Comparison of ENCODE assay signal across 8 cellular contexts in the genomic region with DNA sequence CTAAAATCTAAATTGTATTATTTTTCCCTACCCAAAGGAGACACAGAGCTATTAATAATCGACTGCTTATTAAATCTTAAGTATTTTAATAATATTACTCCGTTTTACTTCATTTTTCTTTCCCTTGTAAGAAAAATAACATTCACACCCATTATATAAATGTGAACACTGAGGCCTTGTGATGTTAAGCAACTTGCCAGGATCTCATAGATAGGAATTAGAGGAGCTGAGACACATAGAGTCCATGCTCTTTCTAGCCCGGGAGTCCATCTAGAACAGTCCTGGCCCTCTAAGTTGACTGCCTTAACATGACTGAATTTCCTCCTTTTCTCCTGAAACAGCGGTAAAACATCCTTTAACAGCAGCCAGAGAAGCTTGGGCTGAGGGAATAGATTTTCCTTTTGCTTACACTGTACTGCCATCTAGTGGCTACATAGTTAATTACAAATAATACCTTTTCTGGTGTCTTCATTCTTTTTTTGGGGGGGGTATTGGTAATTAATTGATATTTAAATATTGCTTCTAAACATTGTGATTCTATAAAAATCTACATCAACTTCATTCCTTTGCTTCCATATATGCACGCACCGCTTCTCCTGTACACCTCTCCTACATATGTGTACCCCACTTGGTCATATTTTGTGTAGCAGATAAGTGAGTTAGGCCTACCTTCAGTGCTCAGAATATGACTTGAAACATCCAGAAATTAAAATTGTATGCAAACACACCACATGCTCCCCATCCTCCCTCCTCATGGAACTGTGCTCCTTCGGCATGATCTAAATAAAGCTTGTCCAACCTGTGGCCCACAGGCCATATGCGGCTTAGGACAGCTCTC.
A peak's percentile ranks its signal among the peaks of the same experiment; 100 is the strongest.
DNase-seq lines count a peak whose midpoint lies in the region; ATAC-seq and TF ChIP-seq lines count a peak whose summit lies in the region.

No MANE protein-coding gene starts in this region.

- no peak overlapping the region for H2AFZ ChIP-seq in Loucy (ENCODE audit: low read length)

- no peaks in the 10 kb centered on the region for H4K20me1 ChIP-seq in Loucy (ENCODE audit: insufficient read depth, low read length, poor library complexity, severe bottlenecking)

- DNase-seq in EH (ENCODE audit: low read depth) = peak; percentile 49
- DNase-seq in SK-N-MC (ENCODE audit: low read depth, low spot score) = peak; percentile 22
- DNase-seq in fibroblast of the aortic adventitia (ENCODE audit: low read depth) = peak; percentile 72
- no peak for DNase-seq in psoas muscle
- DNase-seq in stimulated activated CD8-positive, alpha-beta memory T cell treated with anti-CD3 and anti-CD28 coated beads, Interleukin-4, amount 100 ng/mL, for 48 hours = no peak
- DNase-seq in effector memory CD4-positive, alpha-beta T cell = no peak

- H3K4me3 ChIP-seq in Loucy (ENCODE audit: low read length, poor library complexity, severe bottlenecking) (no peak overlapping the region), SK-N-MC (no peak overlapping the region), fibroblast of the aortic adventitia (ENCODE audit: low read depth, low read length) (no peak overlapping the region), psoas muscle (no peak overlapping the region)
- no peak overlapping the region for H3K4me3 ChIP-seq in effector memory CD4-positive, alpha-beta T cell (ENCODE audit: insufficient read depth, low read depth, low read length, poor library complexity, severe bottlenecking)

- TF ChIP-seq CTCF in Loucy (conservative IDR thresholded peaks at IDR 0.05; ENCODE audit: low read length) (peak; percentile 78), fibroblast of the aortic adventitia (IDR thresholded peaks at IDR 0.05; ENCODE audit: insufficient read depth, low read length) (peak; percentile 47), psoas muscle (IDR thresholded peaks at IDR 0.05) (peak; percentile 61)

- H3F3A ChIP-seq in Loucy (ENCODE audit: low read depth) = no peaks in the 10 kb centered on the region

- intact Hi-C loops in psoas muscle (cut with DNase I) = loop anchor here (5.0 to 10.0 kb wide), 3 partner anchors 374 to 1416 kb away; no protein-coding TSS in a partner anchor

- WGBS in psoas muscle, 3 donors = 37 to 39% (median 39%) methylated on average over 8 of the region's 8 CpGs

- H3K4me1 ChIP-seq in Loucy (ENCODE audit: insufficient read depth, low read length, poor library complexity, severe bottlenecking) (no peaks in the 10 kb centered on the region), psoas muscle (no peaks in the 10 kb centered on the region)
- no peaks in the 10 kb centered on the region for H3K4me1 ChIP-seq in effector memory CD4-positive, alpha-beta T cell (ENCODE audit: control insufficient read depth, insufficient read depth, low read length, poor library complexity, severe bottlenecking)

- no peaks in the 10 kb centered on the region for H3K9me2 ChIP-seq in Loucy (replicated peaks; ENCODE audit: low read depth, low read length)

- no peaks in the 10 kb centered on the region for H3K9me3 ChIP-seq in Loucy (ENCODE audit: insufficient read depth, low read depth, low read length)
- no peaks in the 10 kb centered on the region for H3K9me3 ChIP-seq in SK-N-MC (ENCODE audit: low read depth, low read length)
- H3K9me3 ChIP-seq in psoas muscle = no peaks in the 10 kb centered on the region
- no peaks in the 10 kb centered on the region for H3K9me3 ChIP-seq in effector memory CD4-positive, alpha-beta T cell (ENCODE audit: control insufficient read depth, low read length)

- no peaks in the 10 kb centered on the region for H3K79me2 ChIP-seq in Loucy (ENCODE audit: insufficient read depth, low read length)

- H3K36me3 ChIP-seq in Loucy (ENCODE audit: insufficient read depth, low read length) (no peaks in the 10 kb centered on the region), SK-N-MC (ENCODE audit: insufficient read depth, low read length) (no peaks in the 10 kb centered on the region), psoas muscle (ENCODE audit: insufficient read depth in 1 of 2, low read depth in 1 of 2) (no peaks in the 10 kb centered on the region)
- no peaks in the 10 kb centered on the region for H3K36me3 ChIP-seq in effector memory CD4-positive, alpha-beta T cell (ENCODE audit: control insufficient read depth, insufficient read depth, low read length)

- ATAC-seq in GM21786 (IDR thresholded peaks at IDR 0.05; ENCODE audit: unreplicated experiment) (peak; percentile 68), psoas muscle (peak in 2 of 4 donors; percentile 46 to 64)

- H3K27me3 ChIP-seq in Loucy (ENCODE audit: insufficient read depth, low read length, poor library complexity, severe bottlenecking) (no peaks in the 10 kb centered on the region), psoas muscle (ENCODE audit: insufficient read depth in 3 of 3, low read length in 2 of 3) (no peaks in the 10 kb centered on the region)
- H3K27me3 ChIP-seq in effector memory CD4-positive, alpha-beta T cell (replicated peaks; ENCODE audit: control insufficient read depth, insufficient read depth, low read length, poor library complexity, severe bottlenecking) = no peaks in the 10 kb centered on the region

- H3K4me2 ChIP-seq in Loucy (ENCODE audit: low read depth, low read length, poor library complexity, severe bottlenecking) = no peak overlapping the region

- H3K27ac ChIP-seq in SK-N-MC (no peak overlapping the region), psoas muscle (no peak overlapping the region)
- H3K27ac ChIP-seq in effector memory CD4-positive, alpha-beta T cell (ENCODE audit: insufficient read depth, low read length, poor library complexity, severe bottlenecking) = no peak overlapping the region

- no peak overlapping the region for H3K9ac ChIP-seq in Loucy (ENCODE audit: low read depth, low read length, poor library complexity, severe bottlenecking)
- H3K9ac ChIP-seq in SK-N-MC (ENCODE audit: insufficient read length) = no peak overlapping the region

Comparison
In these comparisons a context has a peak if more than half of its experiments do, and no peak if none do; other contexts are left out.
1. DNase-seq: peak in EH (single experiment), SK-N-MC (single experiment) and fibroblast of the aortic adventitia (single experiment); none in psoas muscle (0 of 2), stimulated activated CD8-positive, alpha-beta memory T cell treated with anti-CD3 and anti-CD28 coated beads, Interleukin-4, amount 100 ng/mL, for 48 hours (single experiment) and effector memory CD4-positive, alpha-beta T cell (0 of 3).
2. Peak in every context shown above with its lines, with median percentiles within 50 percentile points of each other: CTCF ChIP-seq.